8 cellular contexts compared by ENCODE assay signal in genomic region chr17:76241205-76241539, GRCh38. TPM values are rescaled to one million over a fixed set of nuclear protein-coding genes. Genes with fewer than 3 reads are reported as not detected.
DNase-seq lines count a peak whose midpoint lies in the region; ATAC-seq and TF ChIP-seq lines count a peak whose summit lies in the region.

No MANE protein-coding gene starts in this region.

- H3K4me1 Mint-ChIP-seq in GM23338: peaks cover 14% of the 10 kb centered on the region

- H3K4me1 ChIP-seq in GM23338 (ENCODE audit: insufficient read depth) (peaks cover 6% of the 10 kb centered on the region), skeletal muscle tissue (ENCODE audit: control insufficient read depth in 3 of 3, insufficient read depth in 3 of 3, low read length in 3 of 3) (peaks cover 25 to 41% (median 29%) of the 10 kb centered on the region in 3 donors)

- H3K27me3 ChIP-seq in GM23338 (ENCODE audit: insufficient read depth): peaks cover 59% of the 10 kb centered on the region
- H3K27me3 ChIP-seq in skeletal muscle tissue (ENCODE audit: control insufficient read depth in 3 of 3, insufficient read depth in 3 of 3, low read length in 3 of 3): peaks cover 0 to 3% (median 0%) of the 10 kb centered on the region in 3 donors

- H3K27me3 Mint-ChIP-seq in GM23338 (ENCODE audit: insufficient read depth, low read depth, poor library complexity): peaks cover 53% of the 10 kb centered on the region

- H4K20me1 ChIP-seq in GM23338 (replicated peaks; ENCODE audit: insufficient read depth): peaks cover 6% of the 10 kb centered on the region; the same call in 1 of the 2 replicates

- ATAC-seq in GM23338: no peak
- ATAC-seq in activated naive CD4-positive, alpha-beta T cell treated with anti-CD3 and anti-CD28 coated beads, Interleukin-2, amount 50 U/mL, for 72 hours: no peak
- ATAC-seq in HG03097 (IDR thresholded peaks at IDR 0.05; ENCODE audit: low FRiP score, unreplicated experiment): no peak

- no peaks in the 10 kb centered on the region for H3K9me2 ChIP-seq in GM23338 (ENCODE audit: insufficient read depth)

- peak overlapping the region; percentile 70 for H3K4me3 ChIP-seq in GM23338
- peak overlapping the region; percentile 56 for H3K4me3 ChIP-seq in iPS-11a (ENCODE audit: low read depth, low read length)
- peak overlapping the region; percentile 74 to 95 (median 86) for H3K4me3 ChIP-seq in skeletal muscle tissue (ENCODE audit: low read length in 3 of 3)

- no peak for TF ChIP-seq CTCF in GM23338 (conservative IDR thresholded peaks at IDR 0.05; ENCODE audit: low read depth in 2 of 2)

- no peaks in the 10 kb centered on the region for H3K9me3 Mint-ChIP-seq in GM23338
- no peaks in the 10 kb centered on the region for H3K9me3 Mint-ChIP-seq in activated naive CD4-positive, alpha-beta T cell treated with anti-CD3 and anti-CD28 coated beads, Interleukin-2, amount 50 U/mL, for 72 hours

- H3K4me3 Mint-ChIP-seq in GM23338: peak overlapping the region; percentile 75

- H3F3A ChIP-seq in GM23338 (replicated peaks; ENCODE audit: low read depth): no peaks in the 10 kb centered on the region

- H3K27ac ChIP-seq in GM23338 (ENCODE audit: low read depth) (no peak overlapping the region), skeletal muscle tissue (ENCODE audit: low read depth, low read length) (peak overlapping the region; percentile 71)

- H3K36me3 Mint-ChIP-seq in GM23338 (ENCODE audit: low read depth): no peaks in the 10 kb centered on the region
- peaks cover 6 to 40% of the 10 kb centered on the region in 2 donors for H3K36me3 Mint-ChIP-seq in activated naive CD4-positive, alpha-beta T cell treated with anti-CD3 and anti-CD28 coated beads, Interleukin-2, amount 50 U/mL, for 72 hours

- DNase-seq in GM23338 (ENCODE audit: low spot score): no peak
- no peak for DNase-seq in activated naive CD4-positive, alpha-beta T cell treated with anti-CD3 and anti-CD28 coated beads, Interleukin-2, amount 50 U/mL, for 72 hours (ENCODE audit: low spot score in 2 of 2)
- no peak for DNase-seq in NCI-H2227 (lab: John Stamatoyannopoulos, UW; ENCODE audit: unreplicated experiment)
- DNase-seq in CD1c-positive myeloid dendritic cell (ENCODE audit: extremely low spot score): no peak
- no peak for DNase-seq in D341Med (ENCODE audit: low spot score)

- H2AFZ ChIP-seq in GM23338: peak overlapping the region; percentile 99

- H3K9ac ChIP-seq in skeletal muscle tissue (ENCODE audit: low read depth in 1 of 3, low read length in 3 of 3): peak overlapping the region; percentile 66 to 93 (median 89)

- no peaks in the 10 kb centered on the region for H3K9me3 ChIP-seq in skeletal muscle tissue (ENCODE audit: control insufficient read depth in 3 of 3, low read length in 3 of 3)

- H3K27ac Mint-ChIP-seq in GM23338: no peak overlapping the region
- H3K27ac Mint-ChIP-seq in activated naive CD4-positive, alpha-beta T cell treated with anti-CD3 and anti-CD28 coated beads, Interleukin-2, amount 50 U/mL, for 72 hours: peak overlapping the region; percentile 74 to 90

- no peaks in the 10 kb centered on the region for H3K36me3 ChIP-seq in GM23338 (ENCODE audit: insufficient read depth)
- no peaks in the 10 kb centered on the region for H3K36me3 ChIP-seq in skeletal muscle tissue (ENCODE audit: control insufficient read depth in 3 of 3, insufficient read depth in 3 of 3, low read length in 3 of 3)

- peak overlapping the region; percentile 92 for H3K4me2 ChIP-seq in GM23338

- H3K79me2 ChIP-seq in GM23338 (replicated peaks; ENCODE audit: insufficient read depth): no peaks in the 10 kb centered on the region

TF ChIP-seq in GM23338, 12 proteins besides CTCF, POLR2A, EP300 and RAD21 (continues in another document):
- no peak for TF ChIP-seq NANOG (IDR thresholded peaks at IDR 0.05; ENCODE audit: borderline replicate concordance)
- TF ChIP-seq STAT1 (IDR thresholded peaks at IDR 0.05; ENCODE audit: unreplicated experiment): no peak
- no peak for TF ChIP-seq ZNF114 (CRISPR knock-in tag; IDR thresholded peaks at IDR 0.05)
- TF ChIP-seq CREB1 (CRISPR knock-in tag; IDR thresholded peaks at IDR 0.05; ENCODE audit: low read depth): no peak
- no peak for TF ChIP-seq ZNF462 (CRISPR knock-in tag; IDR thresholded peaks at IDR 0.05)
- TF ChIP-seq JUNB (IDR thresholded peaks at IDR 0.05; ENCODE audit: unreplicated experiment): no peak
- TF ChIP-seq ETS1 (IDR thresholded peaks at IDR 0.05): no peak
- TF ChIP-seq EZH2 (IDR thresholded peaks at IDR 0.05; ENCODE audit: low read depth, unreplicated experiment): no peak
- no peak for TF ChIP-seq ZNF331 (CRISPR knock-in tag; IDR thresholded peaks at IDR 0.05; ENCODE audit: low read depth)
- no peak for TF ChIP-seq POLR2AphosphoS5 (IDR thresholded peaks at IDR 0.05; ENCODE audit: low read depth)
- no peak for TF ChIP-seq EZH2phosphoT487 (IDR thresholded peaks at IDR 0.05; ENCODE audit: unreplicated experiment)

RNA-seq across cellular contexts. Expression of gene RNF157, which starts 0.9 kb away (rescaled TPM):
- 11.7 and 13.8 TPM in 2 replicates for total RNA-seq in GM23338 (2014; rRNA removed; shearing (Covaris generic))
- polyA plus RNA-seq in GM23338 (2016; fragmentation: Nextera tagmentation; extraction: Ambion mirVana): 7.8 and 8.5 TPM in 2 replicates
- 10 to 100 TPM; 22.0 to 35.1 TPM for total RNA-seq in activated naive CD4-positive, alpha-beta T cell treated with anti-CD3 and anti-CD28 coated beads, Interleukin-2, amount 50 U/mL, for 72 hours
- total RNA-seq in skeletal muscle tissue: 6.8 TPM

RNA-seq across cellular contexts. Expression of gene UBALD2, which starts 24.0 kb away (rescaled TPM):
- total RNA-seq in GM23338 (2014; rRNA removed; shearing (Covaris generic)): 3.1 and 3.5 TPM in 2 replicates
- polyA plus RNA-seq in GM23338 (2016; fragmentation: Nextera tagmentation; extraction: Ambion mirVana): 2.2 and 3.3 TPM in 2 replicates
- total RNA-seq in activated naive CD4-positive, alpha-beta T cell treated with anti-CD3 and anti-CD28 coated beads, Interleukin-2, amount 50 U/mL, for 72 hours: 100 to 1,000 TPM; 262 to 294 TPM
- total RNA-seq in skeletal muscle tissue: 2.6 TPM

Comparison
In these comparisons a context has a peak if more than half of its experiments do, and no peak if none do; other contexts are left out.
1. RNA of gene UBALD2, which starts 24.0 kb away (total RNA-seq): 262 to 294 TPM in activated naive CD4-positive, alpha-beta T cell treated with anti-CD3 and anti-CD28 coated beads, Interleukin-2, amount 50 U/mL, for 72 hours; 3.1 to 3.5 TPM in GM23338 and 2.6 TPM in skeletal muscle tissue (single experiment); every median in the first group is over 10 times any median in the second.
2. Peak in every context shown above with its lines, with median percentiles within 50 percentile points of each other: H3K4me3 ChIP-seq.